ENCODE assay signal across 8 cellular contexts in genomic region chr17:6444573-6445335, GRCh38.
DNase-seq lines count a peak whose midpoint lies in the region; ATAC-seq lines count a peak whose summit lies in the region.

No MANE protein-coding gene starts in this region.

- H3K4me3 Mint-ChIP-seq in stimulated activated naive CD8-positive, alpha-beta T cell treated with anti-CD3 and anti-CD28 coated beads, Interleukin-15, Interleukin-2, amounts not matched to agents 100 ng/mL and 50 ng/mL, for 24 hours = peak overlapping the region; percentile 85
- H3K4me3 Mint-ChIP-seq in central memory CD8-positive, alpha-beta T cell = peak overlapping the region; percentile 80

- H3K36me3 ChIP-seq in mucosa of rectum (ENCODE audit: control insufficient read depth in 2 of 2, insufficient read depth in 2 of 2, low read length in 2 of 2) = no peaks in the 10 kb centered on the region

- peaks cover 2 to 4% of the 10 kb centered on the region in 2 donors for H3K27me3 ChIP-seq in mucosa of rectum (ENCODE audit: control insufficient read depth in 2 of 2, insufficient read depth in 2 of 2, low read length in 2 of 2)

- no peak for DNase-seq in stimulated activated naive CD8-positive, alpha-beta T cell treated with anti-CD3 and anti-CD28 coated beads, Interleukin-15, Interleukin-2, amounts not matched to agents 100 U/mL and 50 U/mL, for 24 hours
- no peak for DNase-seq in central memory CD8-positive, alpha-beta T cell (ENCODE audit: low spot score in 2 of 2)
- DNase-seq in effector CD4-positive, alpha-beta T cell = no peak
- no peak for DNase-seq in NCI-H524 treated with DMSO at 0.1 percent for 48 hours (lab: John Stamatoyannopoulos, UW)
- no peak for DNase-seq in GF-D8 (lab: John Stamatoyannopoulos, UW)

- no peak for ATAC-seq in stimulated activated naive CD8-positive, alpha-beta T cell treated with anti-CD3 and anti-CD28 coated beads, Interleukin-15, Interleukin-2, amounts not matched to agents 100 U/mL and 50 U/mL, for 24 hours
- ATAC-seq in central memory CD8-positive, alpha-beta T cell (replicated peaks; ENCODE audit: extremely low read depth, poor library complexity, severe bottlenecking) = no peak
- no peak for ATAC-seq in HG02763 (IDR thresholded peaks at IDR 0.05; ENCODE audit: unreplicated experiment)

- peaks cover 14% of the 10 kb centered on the region for H3K4me1 Mint-ChIP-seq in stimulated activated naive CD8-positive, alpha-beta T cell treated with anti-CD3 and anti-CD28 coated beads, Interleukin-15, Interleukin-2, amounts not matched to agents 100 ng/mL and 50 ng/mL, for 24 hours (ENCODE audit: low read depth)
- peaks cover 16% of the 10 kb centered on the region for H3K4me1 Mint-ChIP-seq in central memory CD8-positive, alpha-beta T cell

- H3K27ac Mint-ChIP-seq in stimulated activated naive CD8-positive, alpha-beta T cell treated with anti-CD3 and anti-CD28 coated beads, Interleukin-15, Interleukin-2, amounts not matched to agents 100 ng/mL and 50 ng/mL, for 24 hours = peak overlapping the region; percentile 50
- H3K27ac Mint-ChIP-seq in central memory CD8-positive, alpha-beta T cell (ENCODE audit: low read depth) = peak overlapping the region; percentile 80

- H3K36me3 Mint-ChIP-seq in stimulated activated naive CD8-positive, alpha-beta T cell treated with anti-CD3 and anti-CD28 coated beads, Interleukin-15, Interleukin-2, amounts not matched to agents 100 ng/mL and 50 ng/mL, for 24 hours (ENCODE audit: low read depth) = no peaks in the 10 kb centered on the region
- peaks cover 9% of the 10 kb centered on the region for H3K36me3 Mint-ChIP-seq in central memory CD8-positive, alpha-beta T cell (ENCODE audit: insufficient read depth)

- H3K9me3 Mint-ChIP-seq in stimulated activated naive CD8-positive, alpha-beta T cell treated with anti-CD3 and anti-CD28 coated beads, Interleukin-15, Interleukin-2, amounts not matched to agents 100 ng/mL and 50 ng/mL, for 24 hours = no peaks in the 10 kb centered on the region
- H3K9me3 Mint-ChIP-seq in central memory CD8-positive, alpha-beta T cell = no peaks in the 10 kb centered on the region

- peak overlapping the region; percentile 71 to 84 for H3K4me3 ChIP-seq in mucosa of rectum (ENCODE audit: low read length in 2 of 2)

- H3K27me3 Mint-ChIP-seq in stimulated activated naive CD8-positive, alpha-beta T cell treated with anti-CD3 and anti-CD28 coated beads, Interleukin-15, Interleukin-2, amounts not matched to agents 100 ng/mL and 50 ng/mL, for 24 hours = peaks cover 19% of the 10 kb centered on the region
- peaks cover 10% of the 10 kb centered on the region for H3K27me3 Mint-ChIP-seq in central memory CD8-positive, alpha-beta T cell

- no peak overlapping the region for H3K27ac ChIP-seq in mucosa of rectum (ENCODE audit: low read depth in 2 of 2, low read length in 2 of 2)

- peaks cover 10 to 15% of the 10 kb centered on the region in 2 donors for H3K4me1 ChIP-seq in mucosa of rectum (ENCODE audit: control insufficient read depth in 2 of 2, insufficient read depth in 2 of 2, low read length in 2 of 2)

- H3K9ac ChIP-seq in mucosa of rectum (ENCODE audit: low read depth in 1 of 2, low read length in 2 of 2) = peak overlapping the region; percentile 47 to 62

- H3K9me3 ChIP-seq in mucosa of rectum (ENCODE audit: control insufficient read depth in 2 of 2, low read length in 2 of 2) = no peaks in the 10 kb centered on the region
